8 cellular contexts compared by ENCODE assay signal in the genomic region with DNA sequence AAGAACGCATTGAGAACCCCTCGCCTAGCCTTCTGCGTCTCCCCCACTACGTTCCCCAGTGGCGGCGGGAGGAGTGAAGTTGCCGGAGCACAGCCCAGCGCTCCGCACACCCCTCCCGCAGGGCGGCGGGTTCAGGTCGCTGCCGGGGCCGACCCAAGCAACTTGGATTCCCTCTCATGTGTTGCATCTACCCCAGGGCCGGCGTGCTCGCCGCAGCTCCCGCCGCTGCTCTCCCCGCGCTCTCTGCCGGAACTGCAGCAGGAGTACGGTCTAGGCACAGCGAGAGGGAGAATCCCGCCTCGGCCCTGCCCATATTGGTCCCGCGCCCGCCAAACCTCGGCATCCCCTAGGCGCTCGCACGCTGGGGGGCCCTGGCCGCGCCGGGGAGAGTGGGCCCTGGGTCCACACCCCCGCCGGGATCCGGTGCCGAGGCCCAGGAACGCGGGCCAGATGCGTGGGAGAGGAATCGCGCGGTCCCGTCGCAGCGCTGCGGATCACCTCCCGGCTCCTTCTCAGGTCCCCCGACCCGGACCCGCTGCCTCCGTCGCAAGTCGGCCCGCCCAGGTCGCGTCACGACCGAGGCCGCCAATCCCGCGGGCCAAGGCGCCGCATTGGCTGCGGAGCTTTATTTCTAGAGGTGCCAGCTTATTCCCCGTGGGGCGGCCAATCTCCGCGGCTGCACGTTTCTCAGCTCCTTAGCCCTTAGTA. TPM values are rescaled to one million over a fixed set of nuclear protein-coding genes. Genes with fewer than 3 reads are reported as not detected.
DNase-seq lines count a peak whose midpoint lies in the region; ATAC-seq and TF ChIP-seq lines count a peak whose summit lies in the region.

No MANE protein-coding gene starts in this region.

- 0 to 1% methylated on average over 72 to 75 of the region's 75 CpGs for WGBS in heart right ventricle, 2 donors

- no peak for TF ChIP-seq CTCF in heart right ventricle (IDR thresholded peaks at IDR 0.05)
- TF ChIP-seq CTCF in upper lobe of right lung (IDR thresholded peaks at IDR 0.05): no peak

- H3K27ac ChIP-seq in heart right ventricle (peak overlapping the region; percentile 37 to 92 (median 86)), upper lobe of right lung (peak overlapping the region; percentile 92)

- ATAC-seq in heart right ventricle (peak; percentile 62 to 89 (median 78)), upper lobe of right lung (peak; percentile 82)

- H3K36me3 ChIP-seq in H7 (replicated peaks; ENCODE audit: control insufficient read depth, insufficient read depth, low read length): peaks cover 2% of the 10 kb centered on the region
- H3K36me3 ChIP-seq in MG63: 0 out of 2 replicates have a peak, but pooled peaks cover 2% of the 10 kb centered on the region
- H3K36me3 ChIP-seq in adipocyte (ENCODE audit: control insufficient read depth, insufficient read depth, low read length, severe bottlenecking): no peaks in the 10 kb centered on the region
- no peaks in the 10 kb centered on the region for H3K36me3 ChIP-seq in heart right ventricle
- H3K36me3 ChIP-seq in upper lobe of right lung: no peaks in the 10 kb centered on the region

- DNase-seq in GDM1 (lab: John Stamatoyannopoulos, UW): peak; percentile 33
- peak; percentile 93 for DNase-seq in H7
- peak; percentile 81 for DNase-seq in MG63
- peak; percentile 40 for DNase-seq in SKM-1 (lab: John Stamatoyannopoulos, UW; ENCODE audit: unreplicated experiment)
- peak; percentile 94 for DNase-seq in adipocyte (ENCODE audit: low read depth)
- DNase-seq in heart right ventricle: peak; percentile 60 to 78
- peak; percentile 92 for DNase-seq in posterior vena cava (ENCODE audit: low spot score)
- peak; percentile 94 for DNase-seq in upper lobe of right lung

- peak overlapping the region; percentile 85 for H3K4me3 ChIP-seq in H7 (ENCODE audit: insufficient read depth, low read depth, low read length)
- peak overlapping the region; percentile 79 for H3K4me3 ChIP-seq in MG63
- H3K4me3 ChIP-seq in adipocyte (ENCODE audit: low read length): peak overlapping the region; percentile 97
- peak overlapping the region; percentile 53 to 93 (median 82) for H3K4me3 ChIP-seq in heart right ventricle
- H3K4me3 ChIP-seq in upper lobe of right lung: peak overlapping the region; percentile 86

- peak overlapping the region; percentile 95 for H3K9ac ChIP-seq in adipocyte (ENCODE audit: low read length)

- intact Hi-C loops in heart right ventricle (cut with DNase I) (loop anchor here in 2 of 10 donors (5.0 to 10.0 kb wide), 2 partner anchors 165 to 293 kb away; a partner anchor contains a TSS), posterior vena cava (cut with DNase I) (no loop called here), upper lobe of right lung (cut with DNase I) (no loop called here)

- H3K9me3 ChIP-seq in MG63 (no peaks in the 10 kb centered on the region), adipocyte (ENCODE audit: control insufficient read depth, low read length) (no peaks in the 10 kb centered on the region), heart right ventricle (no peaks in the 10 kb centered on the region), upper lobe of right lung (no peaks in the 10 kb centered on the region)

- H3K27me3 ChIP-seq in H7 (ENCODE audit: control insufficient read depth, insufficient read depth, low read length): peaks cover 27% of the 10 kb centered on the region
- H3K27me3 ChIP-seq in MG63: no peaks in the 10 kb centered on the region
- no peaks in the 10 kb centered on the region for H3K27me3 ChIP-seq in adipocyte (replicated peaks; ENCODE audit: control insufficient read depth, insufficient read depth, low read length)
- H3K27me3 ChIP-seq in heart right ventricle: peaks cover 0 to 33% (median 4%) of the 10 kb centered on the region in 7 donors
- peaks cover 6% of the 10 kb centered on the region for H3K27me3 ChIP-seq in upper lobe of right lung

- peaks cover 21% of the 10 kb centered on the region for H3K4me1 ChIP-seq in adipocyte (ENCODE audit: control insufficient read depth, insufficient read depth, low read length)
- H3K4me1 ChIP-seq in heart right ventricle: peaks cover 0 to 43% (median 22%) of the 10 kb centered on the region in 9 donors
- H3K4me1 ChIP-seq in upper lobe of right lung: peaks cover 39% of the 10 kb centered on the region

RNA-seq across cellular contexts. Expression of a gene that starts 0.6 kb away (rescaled TPM):
- total RNA-seq in H7 (2014; rRNA removed; shearing (Covaris generic)): 25.9 and 28.9 TPM in 2 replicates
- total RNA-seq in MG63 (2014; rRNA removed; shearing (Covaris generic); ENCODE audit: low replicate concordance): 12.9 and 24.7 TPM in 2 replicates
- 1 to 10 TPM; 2.1 to 7.0 (median 3.9) TPM for total RNA-seq in heart right ventricle
- polyA plus RNA-seq in heart right ventricle: 10 to 100 TPM in 1 of 2 donors, 1 to 10 TPM in 1; 9.7 to 10.0 TPM
- 10 to 100 TPM; 18.7 to 21.0 TPM for total RNA-seq in posterior vena cava
- 108 TPM for total RNA-seq in upper lobe of right lung

Comparison
In these comparisons a context has a peak if more than half of its experiments do, and no peak if none do; other contexts are left out.
1. Peak in every context shown above with its lines: DNase-seq, ATAC-seq, H3K4me3 ChIP-seq and H3K27ac ChIP-seq.
2. DNase-seq: peak in every context shown above with its lines; median percentile 94 in adipocyte; 94 in upper lobe of right lung; 93 in H7; 92 in posterior vena cava; 81 in MG63; 69 in heart right ventricle; 40 in SKM-1; 33 in GDM1.